ENCODE assay signal across 17 cellular contexts in the genomic region with DNA sequence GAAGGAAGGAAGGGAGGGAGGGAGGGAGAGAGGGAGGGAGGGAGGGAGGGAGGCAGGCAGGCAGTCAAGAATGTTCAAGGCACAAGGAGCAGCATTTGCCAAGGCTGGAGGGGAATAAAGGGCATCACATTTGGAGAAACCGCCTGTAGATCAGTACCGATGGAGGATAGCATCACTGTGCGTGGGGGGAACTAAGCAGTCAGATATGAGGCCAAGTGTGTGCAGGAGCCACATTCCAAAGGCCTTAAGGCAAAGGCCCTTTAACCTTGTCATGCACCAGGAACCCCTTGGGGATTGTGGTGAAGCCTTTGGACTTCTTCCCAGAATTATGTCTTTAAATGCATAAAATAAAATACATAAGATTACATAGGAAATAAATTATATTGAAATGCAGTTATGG.
A peak's percentile ranks its signal among the peaks of the same experiment; 100 is the strongest.
DNase-seq lines count a peak whose midpoint lies in the region; ATAC-seq, FAIRE-seq and TF ChIP-seq lines count a peak whose summit lies in the region.
"Had no signal": no experiment of that assay in that cellular context is flagged by ENCODE, and none has a peak within 500 bp of the region (broad histone marks: within the 10 kb centered on the region; RNA-seq: fewer than 3 reads in every experiment).

No MANE protein-coding gene starts in this region.

- H3K9ac ChIP-seq in HepG2 (ENCODE audit: insufficient read depth, low read depth, low read length) (no peak overlapping the region), colonic mucosa (ENCODE audit: low read depth in 2 of 2, low read length in 2 of 2) (no peak overlapping the region)

- intact Hi-C loops in HepG2 (cut with micrococcal nuclease; ENCODE audit: unreplicated experiment) (no loop called here), right lobe of liver (cut with DNase I) (no loop called here), mucosa of descending colon (cut with DNase I, micrococcal nuclease) (no loop called here), colonic mucosa (cut with DNase I) (no loop called here)

- no peak overlapping the region for H2AFZ ChIP-seq in HepG2 (ENCODE audit: low read length)

- H4K20me1 ChIP-seq in HepG2 (ENCODE audit: insufficient read depth, low read length), result no peaks in the 10 kb centered on the region

- POLR2A ChIA-PET in HepG2 (lab: Yijun Ruan, JAX), result no interaction called here

- no peaks in the 10 kb centered on the region for H3K9me3 ChIP-seq in HepG2 (ENCODE audit: low read length)
- H3K9me3 ChIP-seq in right lobe of liver, result no peaks in the 10 kb centered on the region
- no peaks in the 10 kb centered on the region for H3K9me3 ChIP-seq in mucosa of descending colon
- no peaks in the 10 kb centered on the region for H3K9me3 ChIP-seq in colonic mucosa
- H3K9me3 ChIP-seq: Peyer's patch had no signal

- no peak overlapping the region for H3K27ac ChIP-seq in HepG2 (ENCODE audit: extremely low read length, insufficient read depth, low read length)
- H3K27ac ChIP-seq in right lobe of liver, result no peak overlapping the region
- H3K27ac ChIP-seq in colonic mucosa, result no peak overlapping the region
- H3K27ac ChIP-seq: Peyer's patch had no signal

- BruUV-seq in HepG2 (replicated peaks; lab: Mats Ljungman, UMichigan), result no TSS peak

- H3K4me3 ChIP-seq in HepG2 (replicated peaks in 1 of 3; ENCODE audit: insufficient read depth in 1 of 3, low read depth in 2 of 3, low read length in 3 of 3), result no peak overlapping the region
- H3K4me3 ChIP-seq in right lobe of liver, result no peak overlapping the region
- no peak overlapping the region for H3K4me3 ChIP-seq in mucosa of descending colon
- no peak overlapping the region for H3K4me3 ChIP-seq in colonic mucosa
- H3K4me3 ChIP-seq: Peyer's patch had no signal

- no peaks in the 10 kb centered on the region for H3K79me2 ChIP-seq in HepG2 (ENCODE audit: insufficient read depth, low read length)

- H3K27me3 ChIP-seq in HepG2 (ENCODE audit: control insufficient read depth in 1 of 2, insufficient read depth in 2 of 2, low read length in 2 of 2) (no peaks in the 10 kb centered on the region; a peak in 3 of 5 replicates), right lobe of liver (no peaks in the 10 kb centered on the region), colonic mucosa (no peaks in the 10 kb centered on the region)
- H3K27me3 ChIP-seq: Peyer's patch had no signal

- H3K4me1 ChIP-seq in HepG2 (ENCODE audit: insufficient read depth, low read length), result no peaks in the 10 kb centered on the region
- no peaks in the 10 kb centered on the region for H3K4me1 ChIP-seq in right lobe of liver
- no peaks in the 10 kb centered on the region for H3K4me1 ChIP-seq in mucosa of descending colon (ENCODE audit: low read depth)
- no peaks in the 10 kb centered on the region for H3K4me1 ChIP-seq in colonic mucosa
- H3K4me1 ChIP-seq: Peyer's patch had no signal

- H3K36me3 ChIP-seq in HepG2 (replicated peaks in 1 of 2; ENCODE audit: control insufficient read depth in 1 of 2, insufficient read depth in 2 of 2, low read length in 2 of 2), result no peaks in the 10 kb centered on the region
- no peaks in the 10 kb centered on the region for H3K36me3 ChIP-seq in right lobe of liver
- H3K36me3 ChIP-seq in mucosa of descending colon (ENCODE audit: low read depth), result no peaks in the 10 kb centered on the region
- no peaks in the 10 kb centered on the region for H3K36me3 ChIP-seq in colonic mucosa
- H3K36me3 ChIP-seq: Peyer's patch had no signal

- FAIRE-seq in HepG2 (lab: Jason Lieb, UNC) (no peak), RCC 7860 (lab: Jason Lieb, UNC) (peak; percentile 68), urothelium cell line (lab: Jason Lieb, UNC) (no peak)

- H3K4me2 ChIP-seq in HepG2 (ENCODE audit: low read depth, low read length), result no peak overlapping the region

- TF ChIP-seq POLR2A in HepG2 (IDR thresholded peaks at IDR 0.05; ENCODE audit: insufficient read depth in 1 of 2, low read depth in 2 of 2, low read length in 2 of 2) (no peak), right lobe of liver (IDR thresholded peaks at IDR 0.05) (no peak)

- no peak for TF ChIP-seq RAD21 in HepG2 (CRISPR knock-in tag; IDR thresholded peaks at IDR 0.05)

- ATAC-seq in HepG2, result no peak
- no peak for ATAC-seq in right lobe of liver
- no peak for ATAC-seq in mucosa of descending colon

- TF ChIP-seq CTCF in HepG2 (CRISPR knock-in tag; IDR thresholded peaks at IDR 0.05) (no peak), right lobe of liver (IDR thresholded peaks at IDR 0.05) (no peak), mucosa of descending colon (IDR thresholded peaks at IDR 0.05) (no peak), colonic mucosa (IDR thresholded peaks at IDR 0.05) (no peak)

- 49% methylated on average over 3 of the region's 3 CpGs for WGBS in HepG2 (ENCODE audit: low lambda C conversion rate)
- WGBS in right lobe of liver (ENCODE audit: insufficient coverage, low coverage, low lambda C conversion rate, missing lambda C conversion rate), result 72% methylated on average over 2 of the region's 3 CpGs

- DNase-seq in HepG2 (ENCODE audit: low spot score) (no peak), right lobe of liver (no peak), RCC 7860 (ENCODE audit: low spot score) (peak; percentile 65), hepatic stellate cell (ENCODE audit: low spot score) (peak; percentile 8), urothelium cell line (ENCODE audit: low spot score) (peak; percentile 65), T-helper 1 cell (no peak), mucosa of descending colon (no peak), colonic mucosa (no peak)
- DNase-seq: Calu3; CD4-positive, alpha-beta T cell; H9; MV-4-11; NCI-H1436 treated with DMSO at 0.1 percent for 48 hours; NCI-H2107; NCI-H446; NCI-H748 treated with DMSO at 0.1 percent for 48 hours; Peyer's patch had no signal

- TF ChIP-seq EP300 in HepG2 (IDR thresholded peaks at IDR 0.05; ENCODE audit: low read depth in 2 of 2, low read length in 2 of 2) (no peak), HepG2 (CRISPR knock-in tag; IDR thresholded peaks at IDR 0.05; ENCODE audit: borderline replicate concordance) (no peak)

- in situ Hi-C loops in HepG2 (cut with HindIII; ENCODE audit: extremely low pct_ligation_motif_present, low pct_unique_long_range_greater_than_20kb), result no loop called here

- CTCF ChIA-PET in HepG2 (lab: Yijun Ruan, JAX; ENCODE audit: low intra/inter-chr PET ratio, low total read pairs), result no interaction called here

TF ChIP-seq in HepG2, 621 proteins besides CTCF, POLR2A, EP300 and RAD21:
- TF ChIP-seq HNRNPK (IDR thresholded peaks at IDR 0.05; ENCODE audit: low read depth, low read length, poor library complexity, severe bottlenecking) (peak; percentile 59), EHMT2 (IDR thresholded peaks at IDR 0.05; ENCODE audit: borderline replicate concordance, low read depth, low read length) (no peak)

Comparison
In these comparisons a context has a peak if more than half of its experiments do, and no peak if none do; other contexts are left out.
1. DNase-seq: peak in RCC 7860 (single experiment), hepatic stellate cell (single experiment) and urothelium cell line (single experiment); none in HepG2 (single experiment), right lobe of liver (0 of 3), T-helper 1 cell (0 of 5), mucosa of descending colon (0 of 3) and colonic mucosa (single experiment).